Comparison of ENCODE assay signal across 9 cellular contexts in genomic region chr12:94873368-94874085, GRCh38.
DNase-seq lines count a peak whose midpoint lies in the region; ATAC-seq and TF ChIP-seq lines count a peak whose summit lies in the region.
"Had no signal": no experiment of that assay in that cellular context is flagged by ENCODE, and none has a peak within 500 bp of the region (broad histone marks: within the 10 kb centered on the region; RNA-seq: fewer than 3 reads in every experiment).

No MANE protein-coding gene starts in this region.

- H3K27ac Mint-ChIP-seq in CD8-positive, alpha-beta T cell: no peak overlapping the region

- POLR2A ChIA-PET in CD8-positive, alpha-beta T cell (lab: Charles Lee): no interaction called here

- H3K9ac ChIP-seq in skeletal muscle satellite cell (ENCODE audit: low read depth, low read length): peak overlapping the region; percentile 16

- no peak for TF ChIP-seq CTCF in CD8-positive, alpha-beta T cell (IDR thresholded peaks at IDR 0.05)
- TF ChIP-seq CTCF in WERI-Rb-1 (IDR thresholded peaks at IDR 0.05; ENCODE audit: low read depth, low read length): no peak

- H3K4me2 ChIP-seq in skeletal muscle satellite cell (ENCODE audit: low read length): peak overlapping the region; percentile 80

- H3K27ac ChIP-seq in CD8-positive, alpha-beta T cell (ENCODE audit: low read depth, low read length): no peak overlapping the region
- H3K27ac ChIP-seq in WERI-Rb-1 (no peak overlapping the region), right cardiac atrium (ENCODE audit: low read length) (no peak overlapping the region)
- H3K27ac ChIP-seq: neutrophil had no signal

- H3K36me3 Mint-ChIP-seq in CD8-positive, alpha-beta T cell: no peaks in the 10 kb centered on the region

- H3K4me3 Mint-ChIP-seq in CD8-positive, alpha-beta T cell: peak overlapping the region; percentile 74

- H3K9me3 ChIP-seq in CD8-positive, alpha-beta T cell (ENCODE audit: low read length): no peaks in the 10 kb centered on the region
- no peaks in the 10 kb centered on the region for H3K9me3 ChIP-seq in WERI-Rb-1 (ENCODE audit: severe bottlenecking)
- H3K9me3 ChIP-seq in right cardiac atrium (ENCODE audit: control insufficient read depth, low read length): no peaks in the 10 kb centered on the region
- no peaks in the 10 kb centered on the region for H3K9me3 ChIP-seq in skeletal muscle satellite cell (replicated peaks; ENCODE audit: low read length)
- H3K9me3 ChIP-seq: neutrophil had no signal

- H3K27me3 Mint-ChIP-seq in CD8-positive, alpha-beta T cell (ENCODE audit: low read depth): peaks cover 75% of the 10 kb centered on the region

- DNase-seq in CD8-positive, alpha-beta T cell: no peak
- DNase-seq in WERI-Rb-1: peak; percentile 33
- peak; percentile 27 to 68 (median 66) for DNase-seq in right cardiac atrium
- DNase-seq in SHP77 treated with DMSO at 0.1 percent for 48 hours (lab: John Stamatoyannopoulos, UW): no peak
- DNase-seq in stimulated activated CD8-positive, alpha-beta memory T cell treated with anti-CD3 and anti-CD28 coated beads, Interleukin-4, amount 100 ng/mL, for 48 hours: no peak

- intact Hi-C loops in CD8-positive, alpha-beta T cell (cut with DNase I, micrococcal nuclease): loop anchor here in 1 of 2 experiments (10.0 kb wide), 1 partner anchor 739 kb away; no protein-coding TSS in a partner anchor
- intact Hi-C loops in right cardiac atrium (cut with DNase I): no loop called here

- H3K9me3 Mint-ChIP-seq in CD8-positive, alpha-beta T cell: no peaks in the 10 kb centered on the region

- H3K4me1 Mint-ChIP-seq in CD8-positive, alpha-beta T cell (ENCODE audit: low read depth): peaks cover 23% of the 10 kb centered on the region

- peak overlapping the region; percentile 11 for H3K4me3 ChIP-seq in CD8-positive, alpha-beta T cell (ENCODE audit: low read depth, low read length)
- H3K4me3 ChIP-seq in WERI-Rb-1 (ENCODE audit: low read depth, low read length) (peak overlapping the region; percentile 45), right cardiac atrium (ENCODE audit: low read length) (peak overlapping the region; percentile 80), skeletal muscle satellite cell (ENCODE audit: low read length) (peak overlapping the region; percentile 61)

- H3K4me1 ChIP-seq in CD8-positive, alpha-beta T cell (ENCODE audit: insufficient read depth, low read length): peaks cover 9% of the 10 kb centered on the region
- H3K4me1 ChIP-seq in right cardiac atrium (ENCODE audit: control insufficient read depth, insufficient read depth, low read length) (no peaks in the 10 kb centered on the region), skeletal muscle satellite cell (ENCODE audit: control insufficient read depth, insufficient read depth, low read length) (peaks cover 3% of the 10 kb centered on the region)

- no peaks in the 10 kb centered on the region for H3K36me3 ChIP-seq in CD8-positive, alpha-beta T cell (ENCODE audit: insufficient read depth, low read length)
- no peaks in the 10 kb centered on the region for H3K36me3 ChIP-seq in WERI-Rb-1
- no peaks in the 10 kb centered on the region for H3K36me3 ChIP-seq in skeletal muscle satellite cell (ENCODE audit: insufficient read depth, low read length)
- H3K36me3 ChIP-seq: neutrophil had no signal

- ATAC-seq in CD8-positive, alpha-beta T cell: no peak
- ATAC-seq in HG03064 (IDR thresholded peaks at IDR 0.05; ENCODE audit: low read depth, unreplicated experiment) (peak; percentile 58), right cardiac atrium (peak; percentile 86 to 87)

- WGBS in right cardiac atrium: 1% methylated on average over 93 of the region's 93 CpGs

- CTCF ChIA-PET in CD8-positive, alpha-beta T cell (lab: Charles Lee): no interaction called here

- in situ Hi-C loops in GM18951 (cut with MboI; ENCODE audit: low sequenced_read_pairs, unreplicated experiment): no loop called here

- peak; percentile 55 for TF ChIP-seq POLR2A in GM18951 (IDR thresholded peaks at IDR 0.05; ENCODE audit: extremely low read depth, insufficient read depth, insufficient read length)

- peaks cover 20% of the 10 kb centered on the region for H3K27me3 ChIP-seq in CD8-positive, alpha-beta T cell (ENCODE audit: insufficient read depth, low read length)
- H3K27me3 ChIP-seq in WERI-Rb-1 (ENCODE audit: insufficient read depth, low read depth, severe bottlenecking): peaks cover 15% of the 10 kb centered on the region
- H3K27me3 ChIP-seq in right cardiac atrium (ENCODE audit: control insufficient read depth, insufficient read depth): no peaks in the 10 kb centered on the region
- peaks cover 59% of the 10 kb centered on the region for H3K27me3 ChIP-seq in skeletal muscle satellite cell (ENCODE audit: control insufficient read depth, insufficient read depth, low read length)

Comparison
In these comparisons a context has a peak if more than half of its experiments do, and no peak if none do; other contexts are left out.
1. DNase-seq: peak in WERI-Rb-1 (single experiment) and right cardiac atrium (3 of 3); none in CD8-positive, alpha-beta T cell (0 of 7), SHP77 treated with DMSO at 0.1 percent for 48 hours (single experiment) and stimulated activated CD8-positive, alpha-beta memory T cell treated with anti-CD3 and anti-CD28 coated beads, Interleukin-4, amount 100 ng/mL, for 48 hours (single experiment).
2. H3K4me3 ChIP-seq: peak in every context shown above with its lines; median percentile 80 in right cardiac atrium; 61 in skeletal muscle satellite cell; 45 in WERI-Rb-1; 11 in CD8-positive, alpha-beta T cell.